ENCODE assay signal across 2 cellular contexts in the genomic region with DNA sequence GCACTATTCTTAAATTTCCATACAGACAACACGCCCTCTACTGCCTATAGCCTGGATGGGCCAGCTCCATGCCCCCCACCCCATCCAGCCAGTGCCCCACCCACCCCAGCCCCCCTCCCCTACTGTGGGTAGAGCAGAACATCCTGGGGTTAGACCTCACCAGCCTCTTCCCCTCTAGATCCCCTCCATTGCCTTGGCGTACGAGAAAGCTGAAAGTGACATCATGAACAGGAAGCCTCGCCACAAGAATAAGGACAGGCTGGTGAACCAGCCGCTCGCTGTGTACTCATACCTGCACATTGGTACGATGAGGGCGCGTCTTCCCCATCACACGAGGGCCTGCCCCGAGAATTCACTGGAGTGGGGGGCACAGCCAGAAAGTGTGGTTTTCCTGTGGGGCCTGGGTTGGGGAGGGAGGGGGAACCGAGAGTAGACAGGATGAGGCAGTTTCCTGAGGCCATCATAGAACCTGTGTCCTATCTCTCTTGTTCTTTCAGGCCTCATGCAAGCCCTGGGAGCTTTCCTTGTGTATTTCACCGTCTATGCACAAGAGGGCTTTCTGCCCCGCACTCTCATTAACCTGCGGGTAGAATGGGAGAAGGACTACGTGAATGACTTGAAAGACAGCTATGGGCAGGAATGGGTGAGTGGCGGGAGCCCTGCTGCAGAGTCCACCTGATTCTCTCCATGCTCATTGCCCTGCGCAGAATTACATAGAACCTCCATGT.
TF ChIP-seq lines count a peak whose summit lies in the region.

No MANE protein-coding gene starts in this region.

TF ChIP-seq in HepG2, 621 proteins besides CTCF, POLR2A, EP300 and RAD21:
- TF ChIP-seq MAX (IDR thresholded peaks at IDR 0.05) (no peak), ISX (CRISPR knock-in tag; conservative IDR thresholded peaks at IDR 0.05) (no peak), ZKSCAN5 (CRISPR knock-in tag; IDR thresholded peaks at IDR 0.05) (no peak), ZNF10 (CRISPR knock-in tag; IDR thresholded peaks at IDR 0.05; ENCODE audit: borderline replicate concordance, low read depth) (no peak), ZNF251 (CRISPR knock-in tag; IDR thresholded peaks at IDR 0.05) (no peak), BCL6 (CRISPR knock-in tag; IDR thresholded peaks at IDR 0.05) (no peak), CREB1 (IDR thresholded peaks at IDR 0.05) (no peak), CREB1 (CRISPR knock-in tag; IDR thresholded peaks at IDR 0.05) (no peak), PHF21A (CRISPR knock-in tag; IDR thresholded peaks at IDR 0.05) (no peak), LRRFIP1 (CRISPR knock-in tag; conservative IDR thresholded peaks at IDR 0.05) (no peak), ATM (IDR thresholded peaks at IDR 0.05; ENCODE audit: borderline replicate concordance) (no peak), CCAR2 (optimal IDR thresholded peaks at IDR 0.05; ENCODE audit: low read depth, low read length) (no peak), ZNF614 (CRISPR knock-in tag; IDR thresholded peaks at IDR 0.05; ENCODE audit: borderline replicate concordance) (no peak), NCOR1 (IDR thresholded peaks at IDR 0.05; ENCODE audit: borderline replicate concordance, low read length) (no peak)
- TF ChIP-seq, protein P1, sequence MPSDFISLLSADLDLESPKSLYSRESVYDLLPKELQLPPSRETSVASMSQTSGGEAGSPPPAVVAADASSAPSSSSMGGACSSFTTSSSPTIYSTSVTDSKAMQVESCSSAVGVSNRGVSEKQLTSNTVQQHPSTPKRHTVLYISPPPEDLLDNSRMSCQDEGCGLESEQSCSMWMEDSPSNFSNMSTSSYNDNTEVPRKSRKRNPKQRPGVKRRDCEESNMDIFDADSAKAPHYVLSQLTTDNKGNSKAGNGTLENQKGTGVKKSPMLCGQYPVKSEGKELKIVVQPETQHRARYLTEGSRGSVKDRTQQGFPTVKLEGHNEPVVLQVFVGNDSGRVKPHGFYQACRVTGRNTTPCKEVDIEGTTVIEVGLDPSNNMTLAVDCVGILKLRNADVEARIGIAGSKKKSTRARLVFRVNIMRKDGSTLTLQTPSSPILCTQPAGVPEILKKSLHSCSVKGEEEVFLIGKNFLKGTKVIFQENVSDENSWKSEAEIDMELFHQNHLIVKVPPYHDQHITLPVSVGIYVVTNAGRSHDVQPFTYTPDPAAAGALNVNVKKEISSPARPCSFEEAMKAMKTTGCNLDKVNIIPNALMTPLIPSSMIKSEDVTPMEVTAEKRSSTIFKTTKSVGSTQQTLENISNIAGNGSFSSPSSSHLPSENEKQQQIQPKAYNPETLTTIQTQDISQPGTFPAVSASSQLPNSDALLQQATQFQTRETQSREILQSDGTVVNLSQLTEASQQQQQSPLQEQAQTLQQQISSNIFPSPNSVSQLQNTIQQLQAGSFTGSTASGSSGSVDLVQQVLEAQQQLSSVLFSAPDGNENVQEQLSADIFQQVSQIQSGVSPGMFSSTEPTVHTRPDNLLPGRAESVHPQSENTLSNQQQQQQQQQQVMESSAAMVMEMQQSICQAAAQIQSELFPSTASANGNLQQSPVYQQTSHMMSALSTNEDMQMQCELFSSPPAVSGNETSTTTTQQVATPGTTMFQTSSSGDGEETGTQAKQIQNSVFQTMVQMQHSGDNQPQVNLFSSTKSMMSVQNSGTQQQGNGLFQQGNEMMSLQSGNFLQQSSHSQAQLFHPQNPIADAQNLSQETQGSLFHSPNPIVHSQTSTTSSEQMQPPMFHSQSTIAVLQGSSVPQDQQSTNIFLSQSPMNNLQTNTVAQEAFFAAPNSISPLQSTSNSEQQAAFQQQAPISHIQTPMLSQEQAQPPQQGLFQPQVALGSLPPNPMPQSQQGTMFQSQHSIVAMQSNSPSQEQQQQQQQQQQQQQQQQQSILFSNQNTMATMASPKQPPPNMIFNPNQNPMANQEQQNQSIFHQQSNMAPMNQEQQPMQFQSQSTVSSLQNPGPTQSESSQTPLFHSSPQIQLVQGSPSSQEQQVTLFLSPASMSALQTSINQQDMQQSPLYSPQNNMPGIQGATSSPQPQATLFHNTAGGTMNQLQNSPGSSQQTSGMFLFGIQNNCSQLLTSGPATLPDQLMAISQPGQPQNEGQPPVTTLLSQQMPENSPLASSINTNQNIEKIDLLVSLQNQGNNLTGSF (CRISPR knock-in tag; IDR thresholded peaks at IDR 0.05) = no peak
- TF ChIP-seq, protein P2, sequence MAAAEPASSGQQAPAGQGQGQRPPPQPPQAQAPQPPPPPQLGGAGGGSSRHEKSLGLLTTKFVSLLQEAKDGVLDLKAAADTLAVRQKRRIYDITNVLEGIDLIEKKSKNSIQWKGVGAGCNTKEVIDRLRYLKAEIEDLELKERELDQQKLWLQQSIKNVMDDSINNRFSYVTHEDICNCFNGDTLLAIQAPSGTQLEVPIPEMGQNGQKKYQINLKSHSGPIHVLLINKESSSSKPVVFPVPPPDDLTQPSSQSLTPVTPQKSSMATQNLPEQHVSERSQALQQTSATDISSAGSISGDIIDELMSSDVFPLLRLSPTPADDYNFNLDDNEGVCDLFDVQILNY (CRISPR knock-in tag; conservative IDR thresholded peaks at IDR 0.05) = no peak

TF ChIP-seq in SK-N-SH, 30 proteins besides CTCF, POLR2A, EP300 and RAD21:
- no peak for TF ChIP-seq RCOR1 (IDR thresholded peaks at IDR 0.05; ENCODE audit: low read length)
- TF ChIP-seq POLR2AphosphoS5 (IDR thresholded peaks at IDR 0.05; ENCODE audit: low read depth, low read length) = no peak
- TF ChIP-seq EZH2phosphoT487 (IDR thresholded peaks at IDR 0.05; ENCODE audit: borderline replicate concordance, low read depth) = no peak
- no peak for TF ChIP-seq FOSL2 (IDR thresholded peaks at IDR 0.05; ENCODE audit: borderline replicate concordance, low read depth)
- TF ChIP-seq, protein P3, sequence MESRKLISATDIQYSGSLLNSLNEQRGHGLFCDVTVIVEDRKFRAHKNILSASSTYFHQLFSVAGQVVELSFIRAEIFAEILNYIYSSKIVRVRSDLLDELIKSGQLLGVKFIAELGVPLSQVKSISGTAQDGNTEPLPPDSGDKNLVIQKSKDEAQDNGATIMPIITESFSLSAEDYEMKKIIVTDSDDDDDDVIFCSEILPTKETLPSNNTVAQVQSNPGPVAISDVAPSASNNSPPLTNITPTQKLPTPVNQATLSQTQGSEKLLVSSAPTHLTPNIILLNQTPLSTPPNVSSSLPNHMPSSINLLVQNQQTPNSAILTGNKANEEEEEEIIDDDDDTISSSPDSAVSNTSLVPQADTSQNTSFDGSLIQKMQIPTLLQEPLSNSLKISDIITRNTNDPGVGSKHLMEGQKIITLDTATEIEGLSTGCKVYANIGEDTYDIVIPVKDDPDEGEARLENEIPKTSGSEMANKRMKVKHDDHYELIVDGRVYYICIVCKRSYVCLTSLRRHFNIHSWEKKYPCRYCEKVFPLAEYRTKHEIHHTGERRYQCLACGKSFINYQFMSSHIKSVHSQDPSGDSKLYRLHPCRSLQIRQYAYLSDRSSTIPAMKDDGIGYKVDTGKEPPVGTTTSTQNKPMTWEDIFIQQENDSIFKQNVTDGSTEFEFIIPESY (IDR thresholded peaks at IDR 0.05; ENCODE audit: borderline replicate concordance, low read depth) = no peak
- no peak for TF ChIP-seq FOXJ3 (CRISPR knock-in tag; IDR thresholded peaks at IDR 0.05)
- TF ChIP-seq PBX3 (IDR thresholded peaks at IDR 0.05) = no peak
- TF ChIP-seq, protein P4, sequence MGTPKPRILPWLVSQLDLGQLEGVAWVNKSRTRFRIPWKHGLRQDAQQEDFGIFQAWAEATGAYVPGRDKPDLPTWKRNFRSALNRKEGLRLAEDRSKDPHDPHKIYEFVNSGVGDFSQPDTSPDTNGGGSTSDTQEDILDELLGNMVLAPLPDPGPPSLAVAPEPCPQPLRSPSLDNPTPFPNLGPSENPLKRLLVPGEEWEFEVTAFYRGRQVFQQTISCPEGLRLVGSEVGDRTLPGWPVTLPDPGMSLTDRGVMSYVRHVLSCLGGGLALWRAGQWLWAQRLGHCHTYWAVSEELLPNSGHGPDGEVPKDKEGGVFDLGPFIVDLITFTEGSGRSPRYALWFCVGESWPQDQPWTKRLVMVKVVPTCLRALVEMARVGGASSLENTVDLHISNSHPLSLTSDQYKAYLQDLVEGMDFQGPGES (IDR thresholded peaks at IDR 0.05; ENCODE audit: low read depth, low read length) = no peak
- TF ChIP-seq MEF2A (IDR thresholded peaks at IDR 0.05; ENCODE audit: borderline replicate concordance, low read depth) = no peak
- no peak for TF ChIP-seq TCF12 (IDR thresholded peaks at IDR 0.05)
- TF ChIP-seq, protein P5, sequence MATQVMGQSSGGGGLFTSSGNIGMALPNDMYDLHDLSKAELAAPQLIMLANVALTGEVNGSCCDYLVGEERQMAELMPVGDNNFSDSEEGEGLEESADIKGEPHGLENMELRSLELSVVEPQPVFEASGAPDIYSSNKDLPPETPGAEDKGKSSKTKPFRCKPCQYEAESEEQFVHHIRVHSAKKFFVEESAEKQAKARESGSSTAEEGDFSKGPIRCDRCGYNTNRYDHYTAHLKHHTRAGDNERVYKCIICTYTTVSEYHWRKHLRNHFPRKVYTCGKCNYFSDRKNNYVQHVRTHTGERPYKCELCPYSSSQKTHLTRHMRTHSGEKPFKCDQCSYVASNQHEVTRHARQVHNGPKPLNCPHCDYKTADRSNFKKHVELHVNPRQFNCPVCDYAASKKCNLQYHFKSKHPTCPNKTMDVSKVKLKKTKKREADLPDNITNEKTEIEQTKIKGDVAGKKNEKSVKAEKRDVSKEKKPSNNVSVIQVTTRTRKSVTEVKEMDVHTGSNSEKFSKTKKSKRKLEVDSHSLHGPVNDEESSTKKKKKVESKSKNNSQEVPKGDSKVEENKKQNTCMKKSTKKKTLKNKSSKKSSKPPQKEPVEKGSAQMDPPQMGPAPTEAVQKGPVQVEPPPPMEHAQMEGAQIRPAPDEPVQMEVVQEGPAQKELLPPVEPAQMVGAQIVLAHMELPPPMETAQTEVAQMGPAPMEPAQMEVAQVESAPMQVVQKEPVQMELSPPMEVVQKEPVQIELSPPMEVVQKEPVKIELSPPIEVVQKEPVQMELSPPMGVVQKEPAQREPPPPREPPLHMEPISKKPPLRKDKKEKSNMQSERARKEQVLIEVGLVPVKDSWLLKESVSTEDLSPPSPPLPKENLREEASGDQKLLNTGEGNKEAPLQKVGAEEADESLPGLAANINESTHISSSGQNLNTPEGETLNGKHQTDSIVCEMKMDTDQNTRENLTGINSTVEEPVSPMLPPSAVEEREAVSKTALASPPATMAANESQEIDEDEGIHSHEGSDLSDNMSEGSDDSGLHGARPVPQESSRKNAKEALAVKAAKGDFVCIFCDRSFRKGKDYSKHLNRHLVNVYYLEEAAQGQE (IDR thresholded peaks at IDR 0.05; ENCODE audit: low read depth, low read length) = no peak
- TF ChIP-seq USF2 (IDR thresholded peaks at IDR 0.05; ENCODE audit: borderline replicate concordance, low read depth, low read length) = no peak
- no peak for TF ChIP-seq YY1 (IDR thresholded peaks at IDR 0.05; ENCODE audit: low read depth)
- TF ChIP-seq ELF1 (IDR thresholded peaks at IDR 0.05) = no peak
- TF ChIP-seq USF1 (IDR thresholded peaks at IDR 0.05; ENCODE audit: borderline replicate concordance, low read depth) = no peak
- TF ChIP-seq NRF1 (IDR thresholded peaks at IDR 0.05; ENCODE audit: low read depth, low read length) = no peak
- no peak for TF ChIP-seq TAF1 (IDR thresholded peaks at IDR 0.05; ENCODE audit: borderline replicate concordance, low read depth, low read length)
